In genomic region chr19:1169921-1170885, GRCh38 we compare ENCODE assay signal across 8 cellular contexts. TPM values are rescaled to one million over a fixed set of nuclear protein-coding genes. Genes with fewer than 3 reads are reported as not detected.
DNase-seq lines count a peak whose midpoint lies in the region; ATAC-seq, FAIRE-seq and TF ChIP-seq lines count a peak whose summit lies in the region.

No MANE protein-coding gene starts in this region.

- no peaks in the 10 kb centered on the region for H3K9me3 ChIP-seq in K562 (replicated peaks; ENCODE audit: control insufficient read depth, insufficient read depth, low read depth, low read length)
- no peaks in the 10 kb centered on the region for H3K9me3 ChIP-seq in vagina

- H3K4me1 ChIP-seq in K562 (replicated peaks in 1 of 2; ENCODE audit: control insufficient read depth in 2 of 2, insufficient read depth in 2 of 2, low read length in 2 of 2), result peaks cover 28 to 87% of the 10 kb centered on the region in 2 experiments
- peaks cover 2% of the 10 kb centered on the region for H3K4me1 ChIP-seq in mesendoderm (ENCODE audit: control insufficient read depth, low read depth, low read length)
- peaks cover 77% of the 10 kb centered on the region for H3K4me1 ChIP-seq in vagina

- intact Hi-C loops in left ventricle myocardium superior (cut with micrococcal nuclease) (no loop called here), left cardiac atrium (cut with DNase I) (loop anchor here in 1 of 2 donors (5.0 kb wide), 1 partner anchor 38 kb away; no protein-coding TSS in a partner anchor), K562 (cut with micrococcal nuclease) (no loop called here), vagina (cut with DNase I) (loop anchor here (5.0 kb wide), 1 partner anchor 38 kb away; no protein-coding TSS in a partner anchor)

- no peak overlapping the region for H2AFZ ChIP-seq in K562 (ENCODE audit: low read depth, low read length)

- H3K79me2 ChIP-seq in K562 (ENCODE audit: control insufficient read depth, insufficient read depth, low read length) (peaks cover 86% of the 10 kb centered on the region), mesendoderm (ENCODE audit: control insufficient read depth, insufficient read depth, low read length) (peaks cover 57% of the 10 kb centered on the region)

- no peak for TF ChIP-seq RAD21 in K562 (CRISPR knock-in tag; conservative IDR thresholded peaks at IDR 0.05 in 1 of 2, IDR thresholded peaks at IDR 0.05 in 1 of 2)

- TF ChIP-seq CTCF in K562 (IDR thresholded peaks at IDR 0.05 in 2 of 3, conservative IDR thresholded peaks at IDR 0.05 in 1 of 3; ENCODE audit: insufficient read depth in 2 of 3, low read depth in 1 of 3, low read length in 3 of 3) (no peak), vagina (IDR thresholded peaks at IDR 0.05) (no peak)

- peaks cover under 1% of the 10 kb centered on the region for H3K9me1 ChIP-seq in K562 (ENCODE audit: control insufficient read depth, insufficient read depth, low read length)

- DNase-seq in left ventricle myocardium superior (peak; percentile 55), left cardiac atrium (no peak), K562 (ENCODE audit: extremely low read depth in 1 of 4, low spot score in 3 of 4) (peak in 2 of 4 experiments; percentile 50 to 79), mesendoderm (no peak), vagina (ENCODE audit: extremely low spot score in 2 of 2) (no peak), ACHN (no peak)
- DNase-seq in activated CD8-positive, alpha-beta memory T cell treated with anti-CD3 and anti-CD28 coated beads for 24 hours, result no peak

- H2BK15ac ChIP-seq in mesendoderm (replicated peaks; ENCODE audit: low read depth), result no peak overlapping the region

- peak overlapping the region; percentile 29 for H3K23ac ChIP-seq in mesendoderm (ENCODE audit: low read length)

- H3K18ac ChIP-seq in mesendoderm (ENCODE audit: low read length), result no peak overlapping the region

- FAIRE-seq in K562 (lab: Jason Lieb, UNC), result peak; percentile 78

- in situ Hi-C loops in K562 (cut with MboI) (no loop called here), ACHN (cut with HindIII; ENCODE audit: low pct_ligation_motif_present, low pct_unique_long_range_greater_than_20kb, low sequenced_read_pairs) (no loop called here)

- H4K5ac ChIP-seq in mesendoderm (ENCODE audit: low read length), result no peak overlapping the region

- peak overlapping the region in 1 of 2 experiments; percentile 38; a peak in 2 of 4 replicates for H3K9ac ChIP-seq in K562 (ENCODE audit: insufficient read depth in 1 of 2, low read depth in 2 of 2, low read length in 2 of 2)
- H3K9ac ChIP-seq in mesendoderm (ENCODE audit: low read length), result no peak overlapping the region

- H2BK120ac ChIP-seq in mesendoderm (ENCODE audit: low read depth, low read length), result no peak overlapping the region

- no peak overlapping the region for H2AK5ac ChIP-seq in mesendoderm (ENCODE audit: low read length)

- peaks cover 12% of the 10 kb centered on the region for H4K20me1 ChIP-seq in K562 (replicated peaks; ENCODE audit: control insufficient read depth, insufficient read depth, low read length)

- ATAC-seq in left ventricle myocardium superior (peak; percentile 2), left cardiac atrium (no peak), K562 (peak; percentile 58), GM18909 (IDR thresholded peaks at IDR 0.05; ENCODE audit: poor library complexity, unreplicated experiment) (no peak)

- H3K4me3 ChIP-seq in K562, result no peak overlapping the region; the same call in 1 of the 2 replicates
- no peak overlapping the region for H3K4me3 ChIP-seq in mesendoderm (ENCODE audit: low read length)
- peak overlapping the region; percentile 34 to 40 for H3K4me3 ChIP-seq in vagina

- H3K27me3 ChIP-seq in K562 (ENCODE audit: control insufficient read depth in 2 of 2, insufficient read depth in 2 of 2, low read length in 2 of 2) (no peaks in the 10 kb centered on the region), mesendoderm (ENCODE audit: insufficient read depth, low read length, poor library complexity) (no peaks in the 10 kb centered on the region), vagina (no peaks in the 10 kb centered on the region)

- POLR2A ChIA-PET in K562 (lab: Yijun Ruan, JAX), result no interaction called here

- TF ChIP-seq POLR2A in K562 (conservative IDR thresholded peaks at IDR 0.05) (no peak), vagina (IDR thresholded peaks at IDR 0.05) (peak in 1 of 2 donors; percentile 30)

- TF ChIP-seq EP300 in K562 (IDR thresholded peaks at IDR 0.05; ENCODE audit: low read length), result no peak

- H3K4me2 ChIP-seq in K562 (ENCODE audit: insufficient read depth, low read length) (peak overlapping the region; percentile 48), mesendoderm (ENCODE audit: low read length) (no peak overlapping the region)

- H3K27ac ChIP-seq in K562 (ENCODE audit: extremely low read depth, low read depth, low read length) (peak overlapping the region; percentile 34; the same call in 2 of the 3 replicates), mesendoderm (ENCODE audit: low read depth, low read length) (no peak overlapping the region), vagina (peak overlapping the region; percentile 93)

- peak overlapping the region; percentile 13 for H3K56ac ChIP-seq in mesendoderm (ENCODE audit: low read length)

- H3K4ac ChIP-seq in mesendoderm (ENCODE audit: low read depth, low read length), result no peak overlapping the region

- peaks cover 24% of the 10 kb centered on the region for H3K79me1 ChIP-seq in mesendoderm (ENCODE audit: low read length)

- CTCF ChIA-PET in K562 (lab: Yijun Ruan, JAX; ENCODE audit: low intra/inter-chr PET ratio), result no interaction called here

- H2BK5ac ChIP-seq in mesendoderm (ENCODE audit: low read length), result no peak overlapping the region

- BruUV-seq in K562 (replicated peaks; lab: Mats Ljungman, UMichigan), result no TSS peak

- 58% methylated on average over 44 of the region's 52 CpGs for WGBS in K562 (ENCODE audit: insufficient coverage, low coverage, missing lambda C conversion rate)
- no CpG with 5 or more reads among the region's 52 CpGs for WGBS in mesendoderm (ENCODE audit: extremely low coverage, insufficient coverage, low lambda C conversion rate)

- no peak overlapping the region for H4K8ac ChIP-seq in mesendoderm (ENCODE audit: low read depth, low read length)

- peaks cover 49% of the 10 kb centered on the region; the same call in 2 of the 3 replicates for H3K36me3 ChIP-seq in K562 (ENCODE audit: control insufficient read depth, insufficient read depth, low read length)
- no peaks in the 10 kb centered on the region for H3K36me3 ChIP-seq in mesendoderm (ENCODE audit: control insufficient read depth, insufficient read depth, low read length)
- H3K36me3 ChIP-seq in vagina, result peaks cover 0 to 6% of the 10 kb centered on the region in 2 donors

TF ChIP-seq in K562, 482 proteins besides CTCF, POLR2A, EP300 and RAD21 (continues in another document):
- no peak for TF ChIP-seq NR2F6 (CRISPR knock-in tag; IDR thresholded peaks at IDR 0.05)

RNA-seq across cellular contexts. Expression of gene SBNO2, which starts 3.9 kb away (rescaled TPM):
- total RNA-seq in left ventricle myocardium superior, result 18.7 TPM
- total RNA-seq in left cardiac atrium, result 10 to 100 TPM; 27.2 to 64.2 TPM
- total RNA-seq in K562 (2011; cell fraction: chromatin; rRNA removed; ENCODE audit: low replicate concordance), result 26.2 and 103 TPM in 2 replicates
- total RNA-seq in K562 (2011; cell fraction: nucleolus; rRNA removed), result 64.1 and 67.7 TPM in 2 replicates
- 28.6 and 30.7 TPM in 2 replicates for total RNA-seq in K562 (2011; cell fraction: nucleoplasm; rRNA removed)
- 18.6 and 23.1 TPM in 2 replicates for total RNA-seq in K562 (2014; rRNA removed)
- 4.0 and 6.3 TPM in 2 replicates for total RNA-seq in K562 (2014; rRNA removed; fragmentation: Illumina TruSeq; extraction: Trizol)
- 6.7 and 7.8 TPM in 2 replicates for total RNA-seq in K562 (2015; rRNA removed; fragmentation: Illumina TruSeq; extraction: Trizol)
- 46.2 and 49.0 TPM in 2 replicates for total RNA-seq in K562 (2021)
- 6.7 and 9.3 TPM in 2 replicates for polyA plus RNA-seq in K562 (2011; rRNA removed)
- polyA plus RNA-seq in K562 (2011; cell fraction: cytosol; rRNA removed), result 7.4 and 14.1 TPM in 2 replicates
- 45.7 and 79.0 TPM in 2 replicates for polyA plus RNA-seq in K562 (2011; cell fraction: nucleus; rRNA removed)
- polyA plus RNA-seq in K562 (2012), result 20.3 and 27.1 TPM in 2 replicates
- polyA plus RNA-seq in K562 (2014; fragmentation: Illumina TruSeq; extraction: Trizol), result 5.2 and 13.0 TPM in 2 replicates
- polyA plus RNA-seq in K562 (2014; fragmentation: Nextera tagmentation; extraction: Ambion mirVana), result under 1 TPM; 0.01 to 0.04 TPM
- polyA plus RNA-seq in K562 (2014; rRNA removed), result 21.5 and 23.1 TPM in 2 replicates
- 3.7 and 8.1 TPM in 2 replicates for polyA minus RNA-seq in K562 (2011; rRNA and poly(A)+ RNA removed)
- polyA minus RNA-seq in K562 (2011; cell fraction: cytosol; rRNA and poly(A)+ RNA removed), result 16.7 and 22.1 TPM in 2 replicates
- polyA minus RNA-seq in K562 (2011; cell fraction: nucleus; rRNA and poly(A)+ RNA removed), result 20.7 and 21.3 TPM in 2 replicates
- 16.7 TPM for polyA plus RNA-seq in mesendoderm (2013, experiment 1 of 2)
- 15.3 TPM for polyA plus RNA-seq in mesendoderm (2013, experiment 2 of 2)
- total RNA-seq in vagina, result 54.0 TPM

RNA-seq across cellular contexts. Expression of gene STK11, which starts 35.4 kb away (rescaled TPM):
- total RNA-seq in left ventricle myocardium superior (66.2 TPM), left cardiac atrium (10 to 100 TPM; 48.2 to 53.0 TPM), K562 (2014; rRNA removed) (96.5 and 102 TPM in 2 replicates), K562 (2014; rRNA removed; fragmentation: Illumina TruSeq; extraction: Trizol) (28.9 and 31.7 TPM in 2 replicates), K562 (2015; rRNA removed; fragmentation: Illumina TruSeq; extraction: Trizol) (40.6 and 43.2 TPM in 2 replicates), K562 (2021) (76.3 and 89.6 TPM in 2 replicates), vagina (54.5 TPM)
- total RNA-seq in K562 (2011; cell fraction: chromatin; rRNA removed; ENCODE audit: low replicate concordance), result 76.0 and 175 TPM in 2 replicates
- total RNA-seq in K562 (2011; cell fraction: nucleolus; rRNA removed), result 128 and 133 TPM in 2 replicates
- total RNA-seq in K562 (2011; cell fraction: nucleoplasm; rRNA removed), result 58.7 and 79.5 TPM in 2 replicates
- polyA plus RNA-seq in K562 (2011; rRNA removed) (31.2 and 34.3 TPM in 2 replicates), K562 (2014; fragmentation: Illumina TruSeq; extraction: Trizol) (22.0 and 39.1 TPM in 2 replicates), K562 (2014; fragmentation: Nextera tagmentation; extraction: Ambion mirVana) (under 1 TPM; 0.15 to 1.00 TPM), K562 (2014; rRNA removed) (69.4 and 79.9 TPM in 2 replicates)
- polyA plus RNA-seq in K562 (2011; cell fraction: cytosol; rRNA removed), result 37.0 and 67.8 TPM in 2 replicates
- 127 and 182 TPM in 2 replicates for polyA plus RNA-seq in K562 (2011; cell fraction: nucleus; rRNA removed)
- polyA plus RNA-seq in K562 (2012), result 49.5 and 76.3 TPM in 2 replicates
- 38.2 and 43.6 TPM in 2 replicates for polyA minus RNA-seq in K562 (2011; rRNA and poly(A)+ RNA removed)
- polyA minus RNA-seq in K562 (2011; cell fraction: cytosol; rRNA and poly(A)+ RNA removed), result 33.9 and 37.0 TPM in 2 replicates
- polyA minus RNA-seq in K562 (2011; cell fraction: nucleus; rRNA and poly(A)+ RNA removed), result 34.3 and 36.1 TPM in 2 replicates
- 33.8 TPM for polyA plus RNA-seq in mesendoderm (2013, experiment 1 of 2)
- 34.4 TPM for polyA plus RNA-seq in mesendoderm (2013, experiment 2 of 2)

Comparison
In these comparisons a context has a peak if more than half of its experiments do, and no peak if none do; other contexts are left out.
1. ATAC-seq: peak in left ventricle myocardium superior (single experiment) and K562 (single experiment); none in left cardiac atrium (0 of 2) and GM18909 (single experiment).
2. H3K4me3 ChIP-seq: peak in vagina (2 of 2); none in K562 (single experiment) and mesendoderm (single experiment).